ENCODE assay signal across 1 cellular context in genomic region chr9:18437315-18438200, GRCh38.
TF ChIP-seq lines count a peak whose summit lies in the region.

No MANE protein-coding gene starts in this region.

TF ChIP-seq in HEK293, 187 proteins besides CTCF, POLR2A, EP300 and RAD21 (continued from another document):
- TF ChIP-seq PRDM2 (tag by site-specific recombination; IDR thresholded peaks at IDR 0.05; ENCODE audit: borderline replicate concordance): no peak
TF ChIP-seq in HEK293: peak in this region for 3.
